In the genomic region with DNA sequence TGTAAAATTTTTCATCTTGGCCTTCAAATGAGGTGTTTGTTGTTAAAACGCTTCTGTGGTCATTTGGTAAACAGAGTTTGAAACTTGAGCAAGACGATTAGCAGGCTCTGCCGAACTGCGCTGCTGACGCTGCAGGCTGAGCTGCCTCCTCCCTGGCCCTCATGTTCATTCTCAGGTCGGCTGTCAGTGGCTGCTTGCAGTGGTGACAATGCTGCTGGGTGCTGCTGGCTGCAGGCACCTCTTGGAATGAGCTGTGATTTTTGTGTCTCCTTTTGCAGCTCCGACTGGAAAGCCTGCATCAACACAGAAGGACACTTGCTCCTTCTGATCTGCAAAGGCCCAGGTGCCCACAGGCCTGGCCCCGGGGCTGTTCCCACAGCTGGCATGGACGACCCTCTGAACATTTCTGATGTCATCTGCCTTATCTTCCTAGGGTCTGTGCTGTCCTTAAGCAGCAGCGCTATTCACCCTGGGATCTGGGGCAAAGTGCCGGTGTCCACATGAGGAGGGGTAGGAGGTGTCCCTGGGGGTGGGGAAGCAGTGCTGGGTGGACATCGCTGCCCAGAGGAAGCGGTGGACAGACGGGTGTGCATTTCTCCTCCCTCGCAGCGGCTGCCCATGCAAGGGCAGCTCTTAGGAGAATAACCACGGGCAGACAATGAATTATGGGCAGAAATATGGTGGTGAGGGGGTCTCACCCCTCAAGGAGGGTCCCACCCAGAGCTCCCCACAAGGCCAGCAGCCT, we compare ENCODE assay signal across 1 cellular context.
TF ChIP-seq lines count a peak whose summit lies in the region.

No MANE protein-coding gene starts in this region.

TF ChIP-seq in K562, 482 proteins besides CTCF, POLR2A, EP300 and RAD21:
- TF ChIP-seq ZNF239 (CRISPR knock-in tag; IDR thresholded peaks at IDR 0.05), result no peak
- no peak for TF ChIP-seq SPI1 (IDR thresholded peaks at IDR 0.05; ENCODE audit: borderline replicate concordance, low read depth, low read length)
- no peak for TF ChIP-seq PHB2 (IDR thresholded peaks at IDR 0.05; ENCODE audit: low read depth)
- TF ChIP-seq ELF4 (CRISPR knock-in tag; IDR thresholded peaks at IDR 0.05), result no peak
- no peak for TF ChIP-seq PTTG1 (tag; IDR thresholded peaks at IDR 0.05; ENCODE audit: low read depth)
- TF ChIP-seq ZNF280A (IDR thresholded peaks at IDR 0.05; ENCODE audit: low read depth, partially characterized antibody), result no peak
- no peak for TF ChIP-seq ZBTB40 (IDR thresholded peaks at IDR 0.05)
- TF ChIP-seq ZBTB40 (CRISPR knock-in tag; IDR thresholded peaks at IDR 0.05), result no peak
- TF ChIP-seq, protein P1, sequence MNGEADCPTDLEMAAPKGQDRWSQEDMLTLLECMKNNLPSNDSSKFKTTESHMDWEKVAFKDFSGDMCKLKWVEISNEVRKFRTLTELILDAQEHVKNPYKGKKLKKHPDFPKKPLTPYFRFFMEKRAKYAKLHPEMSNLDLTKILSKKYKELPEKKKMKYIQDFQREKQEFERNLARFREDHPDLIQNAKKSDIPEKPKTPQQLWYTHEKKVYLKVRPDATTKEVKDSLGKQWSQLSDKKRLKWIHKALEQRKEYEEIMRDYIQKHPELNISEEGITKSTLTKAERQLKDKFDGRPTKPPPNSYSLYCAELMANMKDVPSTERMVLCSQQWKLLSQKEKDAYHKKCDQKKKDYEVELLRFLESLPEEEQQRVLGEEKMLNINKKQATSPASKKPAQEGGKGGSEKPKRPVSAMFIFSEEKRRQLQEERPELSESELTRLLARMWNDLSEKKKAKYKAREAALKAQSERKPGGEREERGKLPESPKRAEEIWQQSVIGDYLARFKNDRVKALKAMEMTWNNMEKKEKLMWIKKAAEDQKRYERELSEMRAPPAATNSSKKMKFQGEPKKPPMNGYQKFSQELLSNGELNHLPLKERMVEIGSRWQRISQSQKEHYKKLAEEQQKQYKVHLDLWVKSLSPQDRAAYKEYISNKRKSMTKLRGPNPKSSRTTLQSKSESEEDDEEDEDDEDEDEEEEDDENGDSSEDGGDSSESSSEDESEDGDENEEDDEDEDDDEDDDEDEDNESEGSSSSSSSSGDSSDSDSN (IDR thresholded peaks at IDR 0.05; ENCODE audit: borderline replicate concordance in 1 of 2, low read depth in 2 of 2, low read length in 2 of 2), result no peak
